ENCODE assay signal across 11 cellular contexts in genomic region chr11:562046-562645, GRCh38. TPM values are rescaled to one million over a fixed set of nuclear protein-coding genes. Genes with fewer than 3 reads are reported as not detected.
DNase-seq lines count a peak whose midpoint lies in the region; ATAC-seq and TF ChIP-seq lines count a peak whose summit lies in the region.
"Had no signal": no experiment of that assay in that cellular context is flagged by ENCODE, and none has a peak within 500 bp of the region (broad histone marks: within the 10 kb centered on the region; RNA-seq: fewer than 3 reads in every experiment).

No MANE protein-coding gene starts in this region.

- peak overlapping the region; percentile 78 for H3K4me3 Mint-ChIP-seq in osteocyte (ENCODE audit: unreplicated experiment)

- ATAC-seq in GM21825 (IDR thresholded peaks at IDR 0.05; ENCODE audit: unreplicated experiment): no peak

- peak overlapping the region; percentile 83; the same call in 1 of the 2 replicates for H3K9ac ChIP-seq in ES-I3 (ENCODE audit: low read depth, low read length)
- H3K9ac ChIP-seq in OCI-LY3 (ENCODE audit: low read length): peak overlapping the region; percentile 65; the same call in 1 of the 2 replicates

- no peak overlapping the region for H3K27ac ChIP-seq in OCI-LY3 (ENCODE audit: low read length)

- peaks cover 22% of the 10 kb centered on the region for H4K20me1 ChIP-seq in OCI-LY3 (ENCODE audit: insufficient read depth, low read length)

- H3K36me3 ChIP-seq in ES-I3 (ENCODE audit: insufficient read depth, low read length) (no peaks in the 10 kb centered on the region), OCI-LY3 (replicated peaks; ENCODE audit: low read depth, low read length) (peaks cover 15% of the 10 kb centered on the region)

- H3K4me2 ChIP-seq in OCI-LY3 (ENCODE audit: low read length): peak overlapping the region; percentile 93

- DNase-seq in epithelial cell of esophagus (ENCODE audit: low read depth) (no peak), osteocyte (ENCODE audit: extremely low spot score, unreplicated experiment) (no peak), NCI-H2029 treated with DMSO at 0.1 percent for 48 hours (lab: John Stamatoyannopoulos, UW) (no peak), cerebellar nuclear complex (lab: John Stamatoyannopoulos, UW) (no peak), NCI-H345 treated with DMSO at 0.1 percent for 48 hours (lab: John Stamatoyannopoulos, UW; ENCODE audit: unreplicated experiment) (no peak)
- DNase-seq: activated CD4-positive, alpha-beta T cell treated with anti-CD3 and anti-CD28 coated beads, Interleukin-2, amount 50 U/mL, for 1 hour; NCI-H524 treated with DMSO at 0.1 percent for 48 hours; stimulated activated CD4-positive, alpha-beta T cell treated with anti-CD3 and anti-CD28 coated beads, Interleukin-4, amount 100 ng/mL, for 24 hours had no signal

- no peaks in the 10 kb centered on the region for H3K9me3 Mint-ChIP-seq in osteocyte (ENCODE audit: unreplicated experiment)

- H3K4me1 Mint-ChIP-seq in osteocyte (ENCODE audit: unreplicated experiment): peaks cover 18% of the 10 kb centered on the region

- H3K9me3 ChIP-seq in ES-I3 (ENCODE audit: control insufficient read depth, insufficient read depth, low read length) (no peaks in the 10 kb centered on the region), OCI-LY3 (ENCODE audit: insufficient read depth, low read length) (no peaks in the 10 kb centered on the region)

- peaks cover 1% of the 10 kb centered on the region for H3K36me3 Mint-ChIP-seq in osteocyte (ENCODE audit: unreplicated experiment)

- H3K27me3 ChIP-seq in OCI-LY3 (ENCODE audit: low read depth, low read length): no peaks in the 10 kb centered on the region

- H2AFZ ChIP-seq in OCI-LY3 (ENCODE audit: low read depth, low read length): no peak overlapping the region

- H3K27ac Mint-ChIP-seq in osteocyte (ENCODE audit: unreplicated experiment): no peak overlapping the region

- peaks cover 15% of the 10 kb centered on the region for H3K79me2 ChIP-seq in OCI-LY3 (ENCODE audit: low read length)

- no peak for TF ChIP-seq CTCF in OCI-LY3 (IDR thresholded peaks at IDR 0.05; ENCODE audit: low read depth, low read length)
- no peak for TF ChIP-seq CTCF in epithelial cell of esophagus (IDR thresholded peaks at IDR 0.05; ENCODE audit: insufficient read depth, low read depth, low read length, missing control alignments)
- TF ChIP-seq CTCF in osteocyte (IDR thresholded peaks at IDR 0.05): no peak

- H3K4me1 ChIP-seq in ES-I3 (ENCODE audit: insufficient read depth, low read length): peaks cover 15% of the 10 kb centered on the region
- peaks cover 21% of the 10 kb centered on the region for H3K4me1 ChIP-seq in OCI-LY3 (ENCODE audit: low read length)

- peak overlapping the region; percentile 83 for H3K4me3 ChIP-seq in OCI-LY3 (ENCODE audit: low read length)
- peak overlapping the region; percentile 54 for H3K4me3 ChIP-seq in epithelial cell of esophagus (ENCODE audit: low read length)

- peaks cover 4% of the 10 kb centered on the region for H3K27me3 Mint-ChIP-seq in osteocyte (ENCODE audit: unreplicated experiment)

RNA-seq across cellular contexts. Expression of gene RASSF7, which starts 1.4 kb away (rescaled TPM):
- total RNA-seq in osteocyte: 8.0 and 9.3 TPM in 2 replicates

RNA-seq across cellular contexts. Expression of gene LMNTD2, which starts 1.6 kb away (rescaled TPM):
- 6.0 and 6.4 TPM in 2 replicates for total RNA-seq in osteocyte

RNA-seq across cellular contexts. Expression of gene PHRF1, which starts 14.1 kb away (rescaled TPM):
- total RNA-seq in osteocyte: 31.5 TPM in 2 replicates

RNA-seq across cellular contexts. Expression of gene LRRC56, which starts 24.8 kb away (rescaled TPM):
- total RNA-seq in osteocyte: 3.2 and 3.7 TPM in 2 replicates

RNA-seq across cellular contexts. Expression of gene HRAS, which starts 26.8 kb away (rescaled TPM):
- 68.3 and 69.4 TPM in 2 replicates for total RNA-seq in osteocyte
